9 cellular contexts compared by ENCODE assay signal in the genomic region with DNA sequence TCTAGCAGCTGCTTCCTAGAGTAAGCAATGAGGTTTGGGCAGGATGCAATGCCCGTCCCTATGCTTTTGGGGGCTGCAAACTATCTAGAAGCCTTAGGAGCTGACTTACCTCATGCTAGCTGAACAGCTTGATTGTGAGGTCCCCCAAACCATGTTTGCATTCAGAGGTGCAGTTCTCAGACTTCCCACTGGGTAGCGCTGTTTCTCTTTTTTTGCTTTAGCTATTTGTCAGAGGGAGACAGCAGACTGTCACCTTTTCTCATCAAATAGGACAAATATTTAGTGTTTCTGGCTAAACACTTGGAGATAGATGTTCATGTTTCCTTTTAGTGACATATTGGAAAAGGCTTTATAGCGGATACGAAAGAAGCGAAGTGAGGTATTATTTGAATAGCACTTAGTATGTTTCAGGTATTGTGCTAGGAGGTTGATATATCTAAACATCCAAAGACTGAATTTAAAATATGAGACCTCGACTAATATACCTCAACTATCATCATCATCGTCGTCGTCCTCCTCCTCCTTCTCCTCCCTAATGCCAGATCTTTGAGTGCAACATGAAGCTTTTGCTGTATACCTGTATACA. TPM values are rescaled to one million over a fixed set of nuclear protein-coding genes. Genes with fewer than 3 reads are reported as not detected.
DNase-seq lines count a peak whose midpoint lies in the region; ATAC-seq lines count a peak whose summit lies in the region.
"Had no signal": no experiment of that assay in that cellular context is flagged by ENCODE, and none has a peak within 500 bp of the region (broad histone marks: within the 10 kb centered on the region; RNA-seq: fewer than 3 reads in every experiment).

No MANE protein-coding gene starts in this region.

- no peaks in the 10 kb centered on the region for H3K4me1 ChIP-seq in SJSA1 (replicated peaks)

- peaks cover 2% of the 10 kb centered on the region for H3K4me1 Mint-ChIP-seq in activated naive CD4-positive, alpha-beta T cell treated with anti-CD3 and anti-CD28 coated beads for 36 hours (ENCODE audit: low read depth)

- H3K27me3 Mint-ChIP-seq in activated naive CD4-positive, alpha-beta T cell treated with anti-CD3 and anti-CD28 coated beads for 36 hours (ENCODE audit: low read depth): no peaks in the 10 kb centered on the region

- no peak overlapping the region for H3K4me3 ChIP-seq in SJSA1
- H3K4me3 ChIP-seq: skin epidermis had no signal

- H3K36me3 ChIP-seq in SJSA1: no peaks in the 10 kb centered on the region

- CTCF ChIA-PET in activated naive CD4-positive, alpha-beta T cell treated with anti-CD3 and anti-CD28 coated beads for 36 hours (lab: Charles Lee): interaction anchor here (0.6 to 3.4 kb wide), 38 partner anchors 8 to 347 kb away, joined by 3 to 47 read pairs (median 4); partner anchors contain the start of genes MSMO1 and TMEM192

- intact Hi-C loops in activated naive CD4-positive, alpha-beta T cell treated with anti-CD3 and anti-CD28 coated beads for 36 hours (cut with micrococcal nuclease): loop anchor here (1.0 kb wide), 7 partner anchors 78 to 333 kb away; partner anchors contain the start of genes CPE and MSMO1
- intact Hi-C loops in Right ventricle myocardium superior (cut with DNase I): loop anchor here (5.0 kb wide), 2 partner anchors 216 to 331 kb away; no protein-coding TSS in a partner anchor

- no peak overlapping the region for H3K4me3 Mint-ChIP-seq in activated naive CD4-positive, alpha-beta T cell treated with anti-CD3 and anti-CD28 coated beads for 36 hours

- H3K9me3 ChIP-seq in SJSA1 (replicated peaks): no peaks in the 10 kb centered on the region

- H3K27ac Mint-ChIP-seq in activated naive CD4-positive, alpha-beta T cell treated with anti-CD3 and anti-CD28 coated beads for 36 hours: no peak overlapping the region

- no peaks in the 10 kb centered on the region for H3K9me3 Mint-ChIP-seq in activated naive CD4-positive, alpha-beta T cell treated with anti-CD3 and anti-CD28 coated beads for 36 hours

- no peak overlapping the region for H3K27ac ChIP-seq in SJSA1
- H3K27ac ChIP-seq: skin epidermis had no signal

- 0 out of 2 replicates have a peak, but pooled peaks cover 2% of the 10 kb centered on the region for H3K27me3 ChIP-seq in SJSA1 (replicated peaks)

- H3K36me3 Mint-ChIP-seq in activated naive CD4-positive, alpha-beta T cell treated with anti-CD3 and anti-CD28 coated beads for 36 hours (ENCODE audit: low read depth): no peaks in the 10 kb centered on the region

- DNase-seq in GF-D8 (lab: John Stamatoyannopoulos, UW) (peak; percentile 6), H4 (ENCODE audit: low spot score) (peak; percentile 30), M059J (ENCODE audit: low read depth) (peak; percentile 54), SJSA1 (ENCODE audit: low read depth in 1 of 2, low spot score in 2 of 2) (peak; percentile 64 to 76), Right ventricle myocardium superior (no peak), putamen (ENCODE audit: low spot score) (peak; percentile 71)
- peak; percentile 91 for DNase-seq in activated naive CD4-positive, alpha-beta T cell treated with anti-CD3 and anti-CD28 coated beads for 36 hours

- ATAC-seq in Right ventricle myocardium superior (ENCODE audit: poor library complexity) (peak; percentile 85), HG03097 (IDR thresholded peaks at IDR 0.05; ENCODE audit: low FRiP score, unreplicated experiment) (no peak)

RNA-seq across cellular contexts. Expression of gene TMEM192, which starts 18.7 kb away (rescaled TPM):
- total RNA-seq in H4 (2014; rRNA removed; shearing (Covaris generic)): 22.7 and 24.7 TPM in 2 replicates
- total RNA-seq in M059J (2014; rRNA removed; shearing (Covaris generic)): 20.7 and 29.2 TPM in 2 replicates
- total RNA-seq in SJSA1 (2014; rRNA removed; shearing (Covaris generic)): 7.4 and 14.4 TPM in 2 replicates
- 1 to 10 TPM; 6.3 to 8.9 TPM for total RNA-seq in activated naive CD4-positive, alpha-beta T cell treated with anti-CD3 and anti-CD28 coated beads for 36 hours
- 15.8 TPM for total RNA-seq in Right ventricle myocardium superior
